15 cellular contexts compared by ENCODE assay signal in genomic region chr10:69890065-69890831, GRCh38.
"Had no signal": no experiment of that assay in that cellular context is flagged by ENCODE, and none has a peak within 500 bp of the region (broad histone marks: within the 10 kb centered on the region; RNA-seq: fewer than 3 reads in every experiment).

No MANE protein-coding gene starts in this region.

- DNase-seq: activated CD4-positive, alpha-beta T cell treated with anti-CD3 and anti-CD28 coated beads, Interleukin-2, amount 50 U/mL, for 1 hour; activated naive CD8-positive, alpha-beta T cell treated with anti-CD3 and anti-CD28 coated beads for 36 hours; dermis blood vessel endothelial cell; effector memory CD8-positive, alpha-beta T cell; gastrocnemius medialis; heart right ventricle; left cardiac atrium; midbrain; naive thymus-derived CD4-positive, alpha-beta T cell; stimulated activated naive CD8-positive, alpha-beta T cell treated with anti-CD3 and anti-CD28 coated beads, Interleukin-15, amount 100 ng/mL, for 72 hours; T-cell; T-helper 9 cell; testis had no signal

- ATAC-seq: activated CD4-positive, CD25-positive, alpha-beta regulatory T cell treated with anti-CD3 and anti-CD28 coated beads, Interleukin-2, amount 50 U/mL, for 24 hours; effector memory CD8-positive, alpha-beta T cell; gastrocnemius medialis; heart right ventricle; left cardiac atrium; naive thymus-derived CD4-positive, alpha-beta T cell; right cardiac atrium; stimulated activated naive CD8-positive, alpha-beta T cell treated with anti-CD3 and anti-CD28 coated beads, Interleukin-15, amount 100 ng/mL, for 72 hours; T-cell had no signal
